9 cellular contexts compared by ENCODE assay signal in the genomic region with DNA sequence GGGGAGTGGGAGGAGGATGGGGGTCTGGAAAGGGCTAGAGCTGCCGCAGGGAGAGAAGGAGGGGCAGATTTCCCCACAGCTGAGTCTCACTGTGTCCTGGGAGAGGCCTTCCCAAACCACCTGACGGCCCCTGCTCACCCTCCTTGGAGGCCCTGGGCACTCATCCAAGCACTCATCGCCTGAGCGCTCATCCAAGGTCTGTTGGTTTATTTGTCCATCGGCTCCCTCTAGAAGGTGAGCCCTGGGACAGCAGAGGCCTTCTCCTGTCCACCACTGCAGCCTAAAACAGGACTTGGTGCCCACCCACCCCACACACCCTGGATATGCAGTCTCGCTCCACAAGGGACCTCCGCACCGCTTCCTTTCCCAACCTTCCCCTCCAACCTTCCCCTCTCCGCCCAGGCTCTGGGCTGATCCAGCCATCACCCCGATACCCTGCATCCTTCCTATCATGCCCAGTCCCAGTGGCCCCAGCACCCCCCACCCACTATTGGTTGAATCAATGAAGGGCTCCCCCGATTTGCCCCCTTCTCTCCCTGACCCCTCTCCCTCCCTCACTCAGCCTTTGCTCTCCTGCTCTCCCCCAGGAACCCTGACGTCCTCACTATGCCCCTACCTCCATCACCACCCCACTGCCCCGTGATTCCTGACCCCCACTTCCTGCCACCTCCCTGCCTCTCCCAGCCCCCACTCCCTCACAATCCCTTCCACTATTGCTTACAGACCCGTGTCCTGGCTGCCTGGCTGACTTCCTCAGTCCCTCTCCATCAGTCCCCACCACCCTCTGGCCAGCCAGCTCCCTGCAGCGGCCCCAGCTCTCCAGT. TPM values are rescaled to one million over a fixed set of nuclear protein-coding genes. Genes with fewer than 3 reads are reported as not detected.
A peak's percentile ranks its signal among the peaks of the same experiment; 100 is the strongest.
DNase-seq lines count a peak whose midpoint lies in the region; ATAC-seq, FAIRE-seq and TF ChIP-seq lines count a peak whose summit lies in the region.
"Had no signal": no experiment of that assay in that cellular context is flagged by ENCODE, and none has a peak within 500 bp of the region (broad histone marks: within the 10 kb centered on the region; RNA-seq: fewer than 3 reads in every experiment).

No MANE protein-coding gene starts in this region.

- no peak for DNase-seq in CD8-positive, alpha-beta memory T cell
- DNase-seq in activated CD4-positive, alpha-beta memory T cell treated with anti-CD3 and anti-CD28 coated beads, Interleukin-2, amount 10 ng/mL, durations not matched to agents 7 days and 5 days: no peak
- DNase-seq in glomerular visceral epithelial cell (ENCODE audit: extremely low spot score): peak; percentile 92
- peak; percentile 74 to 88 for DNase-seq in psoas muscle
- no peak for DNase-seq in D721Med (ENCODE audit: insufficient read length, low spot score)
- DNase-seq in DMS153 (lab: John Stamatoyannopoulos, UW): no peak
- DNase-seq in stimulated activated CD4-positive, alpha-beta T cell treated with anti-CD3 and anti-CD28 coated beads, Interleukin-4, amount 100 ng/mL, for 24 hours: no peak

- H3K4me1 Mint-ChIP-seq in CD8-positive, alpha-beta memory T cell: peaks cover 18 to 30% (median 19%) of the 10 kb centered on the region in 3 donors
- peaks cover 17% of the 10 kb centered on the region for H3K4me1 Mint-ChIP-seq in activated CD4-positive, alpha-beta memory T cell treated with anti-CD3 and anti-CD28 coated beads, Interleukin-2, amount 10 ng/mL, durations not matched to agents 7 days and 5 days

- no peaks in the 10 kb centered on the region for H3K36me3 ChIP-seq in CD8-positive, alpha-beta memory T cell (ENCODE audit: insufficient read depth, low read length)
- peaks cover 28% of the 10 kb centered on the region for H3K36me3 ChIP-seq in KOPT-K1 (ENCODE audit: insufficient read depth, low read length)
- peaks cover 0 to 35% of the 10 kb centered on the region in 2 donors for H3K36me3 ChIP-seq in psoas muscle (ENCODE audit: insufficient read depth in 1 of 2, low read depth in 1 of 2)

- peaks cover 0 to 1% of the 10 kb centered on the region in 2 donors for H3K27me3 Mint-ChIP-seq in CD8-positive, alpha-beta memory T cell
- H3K27me3 Mint-ChIP-seq in activated CD4-positive, alpha-beta memory T cell treated with anti-CD3 and anti-CD28 coated beads, Interleukin-2, amount 10 ng/mL, durations not matched to agents 7 days and 5 days: no peaks in the 10 kb centered on the region

- ATAC-seq in psoas muscle: peak; percentile 61 to 78 (median 77)

- H3K27ac Mint-ChIP-seq in CD8-positive, alpha-beta memory T cell: peak overlapping the region; percentile 81 to 97 (median 94)
- peak overlapping the region; percentile 74 for H3K27ac Mint-ChIP-seq in activated CD4-positive, alpha-beta memory T cell treated with anti-CD3 and anti-CD28 coated beads, Interleukin-2, amount 10 ng/mL, durations not matched to agents 7 days and 5 days

- peak overlapping the region; percentile 85 to 93 (median 91) for H3K4me3 Mint-ChIP-seq in CD8-positive, alpha-beta memory T cell
- H3K4me3 Mint-ChIP-seq in activated CD4-positive, alpha-beta memory T cell treated with anti-CD3 and anti-CD28 coated beads, Interleukin-2, amount 10 ng/mL, durations not matched to agents 7 days and 5 days: peak overlapping the region; percentile 90

- no peaks in the 10 kb centered on the region for H3K27me3 ChIP-seq in CD8-positive, alpha-beta memory T cell (ENCODE audit: insufficient read depth, low read length, poor library complexity, severe bottlenecking)
- no peaks in the 10 kb centered on the region for H3K27me3 ChIP-seq in psoas muscle (ENCODE audit: insufficient read depth in 3 of 3, low read length in 2 of 3)

- H3K9me3 ChIP-seq in CD8-positive, alpha-beta memory T cell (ENCODE audit: low read length): no peaks in the 10 kb centered on the region
- H3K9me3 ChIP-seq in KOPT-K1 (ENCODE audit: insufficient read depth, low read length, poor library complexity, severe bottlenecking): no peaks in the 10 kb centered on the region
- no peaks in the 10 kb centered on the region for H3K9me3 ChIP-seq in psoas muscle

- peaks cover 17% of the 10 kb centered on the region for H3K4me1 ChIP-seq in CD8-positive, alpha-beta memory T cell (ENCODE audit: insufficient read depth, low read length)
- H3K4me1 ChIP-seq in psoas muscle: peaks cover 29% of the 10 kb centered on the region

- H3K9me3 Mint-ChIP-seq in CD8-positive, alpha-beta memory T cell: no peaks in the 10 kb centered on the region
- no peaks in the 10 kb centered on the region for H3K9me3 Mint-ChIP-seq in activated CD4-positive, alpha-beta memory T cell treated with anti-CD3 and anti-CD28 coated beads, Interleukin-2, amount 10 ng/mL, durations not matched to agents 7 days and 5 days

- no peak for FAIRE-seq in D721Med (lab: Jason Lieb, UNC)
- FAIRE-seq: TTC549 had no signal

- CTCF ChIA-PET in CD8-positive, alpha-beta memory T cell (lab: Charles Lee): no interaction called here
- CTCF ChIA-PET in activated CD4-positive, alpha-beta memory T cell treated with anti-CD3 and anti-CD28 coated beads, Interleukin-2, amount 10 ng/mL, durations not matched to agents 7 days and 5 days (lab: Charles Lee): interaction anchor here (0.6 kb wide), 1 partner anchor 57 kb away, joined by 3 read pairs; no protein-coding TSS in a partner anchor

- H3K4me3 ChIP-seq in CD8-positive, alpha-beta memory T cell (ENCODE audit: low read length): peak overlapping the region; percentile 62
- peak overlapping the region; percentile 74 for H3K4me3 ChIP-seq in psoas muscle

- TF ChIP-seq CTCF in psoas muscle (IDR thresholded peaks at IDR 0.05): no peak
- no peak for TF ChIP-seq CTCF in D721Med (IDR thresholded peaks at IDR 0.05; ENCODE audit: insufficient read depth, missing control alignments)

- intact Hi-C loops in psoas muscle (cut with DNase I): loop anchor here (5.0 kb wide), 1 partner anchor 54 kb away; the partner anchor contains the start of genes CHAF1A (in 2 of the 2) and SH3GL1 (in 2 of the 2)

- H3K27ac ChIP-seq in CD8-positive, alpha-beta memory T cell (ENCODE audit: low read depth, low read length): peak overlapping the region; percentile 73
- H3K27ac ChIP-seq in KOPT-K1 (ENCODE audit: low read depth, low read length, poor library complexity, severe bottlenecking): peak overlapping the region; percentile 44
- H3K27ac ChIP-seq in psoas muscle: peak overlapping the region; percentile 84

- H3K36me3 Mint-ChIP-seq in CD8-positive, alpha-beta memory T cell: peaks cover 0 to 37% (median 0%) of the 10 kb centered on the region in 3 donors
- H3K36me3 Mint-ChIP-seq in activated CD4-positive, alpha-beta memory T cell treated with anti-CD3 and anti-CD28 coated beads, Interleukin-2, amount 10 ng/mL, durations not matched to agents 7 days and 5 days (ENCODE audit: low read depth): no peaks in the 10 kb centered on the region

- 31 to 35% (median 34%) methylated on average over 14 to 15 of the region's 15 CpGs for WGBS in psoas muscle, 3 donors

- POLR2A ChIA-PET in CD8-positive, alpha-beta memory T cell (lab: Charles Lee): interaction anchor here (0.7 to 2.6 kb wide), 2 partner anchors 15 to 54 kb away, joined by 3 to 13 read pairs; partner anchors contain the start of gene CHAF1A
- POLR2A ChIA-PET in activated CD4-positive, alpha-beta memory T cell treated with anti-CD3 and anti-CD28 coated beads, Interleukin-2, amount 10 ng/mL, durations not matched to agents 7 days and 5 days (lab: Charles Lee): interaction anchor here (1.2 to 3.5 kb wide), 3 partner anchors 9 to 15 kb away, joined by 4 to 32 read pairs (median 5); partner anchors contain the start of gene HDGFL2

RNA-seq across cellular contexts. Expression of gene UBXN6, which starts 1.6 kb away (rescaled TPM):
- total RNA-seq in CD8-positive, alpha-beta memory T cell: 10 to 100 TPM; 56.6 to 60.0 TPM
- 5.2 TPM for polyA plus RNA-seq in CD8-positive, alpha-beta memory T cell
- total RNA-seq in activated CD4-positive, alpha-beta memory T cell treated with anti-CD3 and anti-CD28 coated beads, Interleukin-2, amount 10 ng/mL, durations not matched to agents 7 days and 5 days: 10 to 100 TPM; 49.6 to 50.1 TPM
- total RNA-seq in psoas muscle: 100 to 1,000 TPM; 120 to 170 (median 132) TPM
- 100 to 1,000 TPM; 110 to 274 (median 191) TPM for polyA plus RNA-seq in psoas muscle

RNA-seq across cellular contexts. Expression of gene HDGFL2, which starts 16.1 kb away (rescaled TPM):
- total RNA-seq in CD8-positive, alpha-beta memory T cell: 10 to 100 TPM; 42.7 to 45.4 TPM
- 24.9 TPM for polyA plus RNA-seq in CD8-positive, alpha-beta memory T cell
- 10 to 100 TPM; 47.1 to 50.6 TPM for total RNA-seq in activated CD4-positive, alpha-beta memory T cell treated with anti-CD3 and anti-CD28 coated beads, Interleukin-2, amount 10 ng/mL, durations not matched to agents 7 days and 5 days
- total RNA-seq in psoas muscle: 10 to 100 TPM; 32.3 to 47.7 (median 39.5) TPM
- polyA plus RNA-seq in psoas muscle: 10 to 100 TPM; 33.4 to 56.4 (median 51.3) TPM

RNA-seq across cellular contexts. Expression of gene CHAF1A, which starts 53.5 kb away (rescaled TPM):
- 10 to 100 TPM; 65.2 to 69.5 TPM for total RNA-seq in CD8-positive, alpha-beta memory T cell
- 5.8 TPM for polyA plus RNA-seq in CD8-positive, alpha-beta memory T cell
- 10 to 100 TPM; 71.7 to 82.5 TPM for total RNA-seq in activated CD4-positive, alpha-beta memory T cell treated with anti-CD3 and anti-CD28 coated beads, Interleukin-2, amount 10 ng/mL, durations not matched to agents 7 days and 5 days
- total RNA-seq in psoas muscle: 10 to 100 TPM in 1 of 4 donors, 1 to 10 TPM in 3; 5.6 to 10.3 (median 7.7) TPM
- 10 to 100 TPM in 1 of 3 donors, 1 to 10 TPM in 2; 5.9 to 12.8 (median 6.4) TPM for polyA plus RNA-seq in psoas muscle

RNA-seq across cellular contexts. Expression of gene SH3GL1, which starts 55.6 kb away (rescaled TPM):
- total RNA-seq in CD8-positive, alpha-beta memory T cell: 10 to 100 TPM; 39.8 to 41.2 TPM
- polyA plus RNA-seq in CD8-positive, alpha-beta memory T cell: 24.7 TPM
- 10 to 100 TPM; 62.1 to 64.0 TPM for total RNA-seq in activated CD4-positive, alpha-beta memory T cell treated with anti-CD3 and anti-CD28 coated beads, Interleukin-2, amount 10 ng/mL, durations not matched to agents 7 days and 5 days
- 10 to 100 TPM; 16.0 to 26.6 (median 21.6) TPM for total RNA-seq in psoas muscle
- polyA plus RNA-seq in psoas muscle: 10 to 100 TPM; 18.2 to 85.6 (median 27.1) TPM

Comparison
In these comparisons a context has a peak if more than half of its experiments do, and no peak if none do; other contexts are left out.
1. DNase-seq: peak in glomerular visceral epithelial cell (single experiment) and psoas muscle (2 of 2); none in CD8-positive, alpha-beta memory T cell (0 of 5), activated CD4-positive, alpha-beta memory T cell treated with anti-CD3 and anti-CD28 coated beads, Interleukin-2, amount 10 ng/mL, durations not matched to agents 7 days and 5 days (single experiment), D721Med (single experiment), DMS153 (single experiment) and stimulated activated CD4-positive, alpha-beta T cell treated with anti-CD3 and anti-CD28 coated beads, Interleukin-4, amount 100 ng/mL, for 24 hours (single experiment).
2. RNA of gene CHAF1A, which starts 53.5 kb away (total RNA-seq): 71.7 to 82.5 TPM in activated CD4-positive, alpha-beta memory T cell treated with anti-CD3 and anti-CD28 coated beads, Interleukin-2, amount 10 ng/mL, durations not matched to agents 7 days and 5 days and 65.2 to 69.5 TPM in CD8-positive, alpha-beta memory T cell; 5.6 to 10.3 TPM in psoas muscle; every median in the first group is over 4 times any median in the second.
3. Peak in every context shown above with its lines, with median percentiles within 50 percentile points of each other: H3K27ac ChIP-seq.